Comparison of ENCODE assay signal across 14 cellular contexts in the genomic region with DNA sequence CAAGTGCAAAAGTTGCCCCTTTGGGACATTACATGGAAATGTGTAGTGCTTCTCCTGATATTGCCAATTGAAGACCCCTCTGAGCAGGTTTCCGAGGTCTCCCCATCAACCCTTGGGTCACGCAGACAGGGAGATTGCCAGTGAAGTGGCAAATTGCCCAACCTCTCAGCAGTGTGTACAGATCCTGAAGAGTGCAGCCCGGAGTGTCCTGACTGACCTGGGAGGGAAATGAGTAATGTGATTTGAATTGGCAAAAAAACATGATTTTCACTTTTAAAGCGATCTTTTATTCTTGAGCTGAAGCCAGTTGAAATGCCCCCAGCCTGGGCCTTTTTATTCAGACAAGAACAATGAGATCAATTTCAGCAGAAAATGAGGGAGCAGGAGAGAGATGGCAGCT.
DNase-seq lines count a peak whose midpoint lies in the region; ATAC-seq and TF ChIP-seq lines count a peak whose summit lies in the region.
"Had no signal": no experiment of that assay in that cellular context is flagged by ENCODE, and none has a peak within 500 bp of the region (broad histone marks: within the 10 kb centered on the region; RNA-seq: fewer than 3 reads in every experiment).

No MANE protein-coding gene starts in this region.

- peak; percentile 86 for ATAC-seq in RWPE2 (ENCODE audit: low read depth)
- ATAC-seq: esophagus mucosa had no signal

- H3K4me3 ChIP-seq in RWPE2 (ENCODE audit: severe bottlenecking) = no peak overlapping the region
- H3K4me3 ChIP-seq in fibroblast of pulmonary artery (replicated peaks; ENCODE audit: low read depth, low read length) = no peak overlapping the region
- H3K4me3 ChIP-seq in skeletal muscle cell (ENCODE audit: low read depth, low read length) = no peak overlapping the region
- no peak overlapping the region for H3K4me3 ChIP-seq in stomach

- intact Hi-C loops in stomach (cut with DNase I; ENCODE audit: low total_unique reads) = no loop called here

- DNase-seq in NCI-H1092 treated with DMSO at 0.1 percent for 48 hours (lab: John Stamatoyannopoulos, UW) = peak; percentile 33
- no peak for DNase-seq in NCI-H1092 (lab: John Stamatoyannopoulos, UW)
- DNase-seq in RWPE2 (ENCODE audit: low spot score) = no peak
- DNase-seq in fibroblast of pulmonary artery (ENCODE audit: low read depth) = peak; percentile 59
- DNase-seq in skeletal muscle cell (ENCODE audit: low read depth) = peak; percentile 27
- no peak for DNase-seq in NCI-H510A treated with DMSO at 0.1 percent for 48 hours (lab: John Stamatoyannopoulos, UW)
- no peak for DNase-seq in GDM1 (lab: John Stamatoyannopoulos, UW)
- no peak for DNase-seq in stomach
- DNase-seq: 8988T; activated B cell treated with CpG ODN at 0.5 μM for 24 hours; activated naive CD4-positive, alpha-beta T cell treated with anti-CD3 and anti-CD28 coated beads, Interleukin-2, amount 10 ng/mL, durations not matched to agents 7 days and 5 days; CD4-positive, alpha-beta memory T cell; SW 1271 had no signal

- H3K27me3 ChIP-seq in RWPE2 (ENCODE audit: insufficient read depth, poor library complexity, severe bottlenecking) (no peaks in the 10 kb centered on the region), stomach (peaks cover 0 to 6% (median 0%) of the 10 kb centered on the region in 3 donors)

- no peak overlapping the region for H3K27ac ChIP-seq in RWPE2 (ENCODE audit: poor library complexity, severe bottlenecking)
- no peak overlapping the region for H3K27ac ChIP-seq in stomach

- H3K36me3 ChIP-seq in RWPE2 (ENCODE audit: low read depth) (no peaks in the 10 kb centered on the region), stomach (no peaks in the 10 kb centered on the region)

- TF ChIP-seq CTCF in RWPE2 (IDR thresholded peaks at IDR 0.05; ENCODE audit: poor library complexity, severe bottlenecking) (no peak), fibroblast of pulmonary artery (IDR thresholded peaks at IDR 0.05; ENCODE audit: low read length, missing control alignments) (no peak), stomach (IDR thresholded peaks at IDR 0.05) (no peak)

- H3K9me3 ChIP-seq in RWPE2 (ENCODE audit: severe bottlenecking) = no peaks in the 10 kb centered on the region
- H3K9me3 ChIP-seq in stomach = no peaks in the 10 kb centered on the region

- H3K4me1 ChIP-seq in RWPE2 (ENCODE audit: insufficient read depth, poor library complexity, severe bottlenecking) (peaks cover 5% of the 10 kb centered on the region), stomach (no peaks in the 10 kb centered on the region)

- no peak for TF ChIP-seq POLR2A in stomach (IDR thresholded peaks at IDR 0.05)

- no peak for TF ChIP-seq EP300 in stomach (IDR thresholded peaks at IDR 0.05)

- 54 to 70% (median 60%) methylated on average over 4 of the region's 4 CpGs for WGBS in stomach, 5 donors

Comparison
In these comparisons a context has a peak if more than half of its experiments do, and no peak if none do; other contexts are left out.
1. DNase-seq: peak in NCI-H1092 treated with DMSO at 0.1 percent for 48 hours (single experiment), fibroblast of pulmonary artery (single experiment) and skeletal muscle cell (single experiment); none in NCI-H1092 (single experiment), RWPE2 (single experiment), NCI-H510A treated with DMSO at 0.1 percent for 48 hours (single experiment), GDM1 (single experiment) and stomach (single experiment).